24 cellular contexts compared by ENCODE assay signal in the genomic region with DNA sequence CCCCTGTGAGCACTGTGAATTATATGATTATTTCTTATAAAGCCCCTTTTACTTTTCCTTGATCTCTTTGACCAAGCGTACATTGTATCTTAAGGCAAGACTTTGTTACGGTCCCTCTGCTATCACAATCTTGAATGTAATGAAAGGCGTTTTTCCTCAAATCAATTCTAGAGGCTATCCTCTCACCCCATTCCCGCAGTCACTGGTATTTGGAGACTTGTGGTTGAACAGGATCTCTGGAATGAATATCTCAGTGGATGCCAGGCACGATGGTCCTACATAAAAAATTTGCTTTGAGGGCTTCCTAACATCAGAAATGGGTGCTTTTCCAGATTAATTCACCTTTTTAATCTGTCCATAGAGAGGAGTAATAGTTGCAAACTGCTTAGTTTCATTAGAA.
"Had no signal": no experiment of that assay in that cellular context is flagged by ENCODE, and none has a peak within 500 bp of the region (broad histone marks: within the 10 kb centered on the region; RNA-seq: fewer than 3 reads in every experiment).

No MANE protein-coding gene starts in this region.

- ATAC-seq: activated naive CD4-positive, alpha-beta T cell treated with anti-CD3 and anti-CD28 coated beads, Interleukin-2, amount 50 U/mL, for 72 hours; activated T-cell treated with anti-CD3 and anti-CD28 coated beads, Interleukin-2, amount 50 U/mL, for 72 hours; effector memory CD8-positive, alpha-beta T cell; naive thymus-derived CD4-positive, alpha-beta T cell; stimulated activated naive B cell treated with anti-CD40 and anti-IgM and Interleukin-4, amounts not matched to agents 10 μg/mL and 1 μg/mL and 100 μg/mL, for 72 hours; T-helper 17 cell; upper lobe of right lung had no signal

- H3K4me2 ChIP-seq: neural progenitor cell had no signal

- H3K27me3 Mint-ChIP-seq: effector memory CD8-positive, alpha-beta T cell; naive thymus-derived CD4-positive, alpha-beta T cell; stimulated activated naive B cell treated with anti-CD40 and anti-IgM and Interleukin-4, amounts not matched to agents 10 μg/mL and 1 μg/mL and 100 μg/mL, for 72 hours; T-helper 17 cell had no signal

- H3K4me3 ChIP-seq: adrenal gland, cardiac muscle cell, neural progenitor cell, right lobe of liver, spleen, thoracic aorta, upper lobe of right lung had no signal

- H3K27me3 ChIP-seq: adrenal gland, cardiac muscle cell, foreskin keratinocyte, neural progenitor cell, right lobe of liver, spleen, upper lobe of right lung had no signal

- H3K36me3 ChIP-seq: adrenal gland, cardiac muscle cell, neural progenitor cell, right lobe of liver, spleen, thoracic aorta, upper lobe of right lung had no signal

- H3K27ac Mint-ChIP-seq: activated naive CD4-positive, alpha-beta T cell treated with anti-CD3 and anti-CD28 coated beads, Interleukin-2, amount 50 U/mL, for 72 hours; activated T-cell treated with anti-CD3 and anti-CD28 coated beads, Interleukin-2, amount 50 U/mL, for 72 hours; effector memory CD8-positive, alpha-beta T cell; naive thymus-derived CD4-positive, alpha-beta T cell; neural progenitor cell; stimulated activated naive B cell treated with anti-CD40 and anti-IgM and Interleukin-4, amounts not matched to agents 10 μg/mL and 1 μg/mL and 100 μg/mL, for 72 hours; T-helper 17 cell had no signal

- H3K9me3 Mint-ChIP-seq: activated naive CD4-positive, alpha-beta T cell treated with anti-CD3 and anti-CD28 coated beads, Interleukin-2, amount 50 U/mL, for 72 hours; neural progenitor cell had no signal

- H3K4me1 Mint-ChIP-seq: naive thymus-derived CD4-positive, alpha-beta T cell; neural progenitor cell; stimulated activated naive B cell treated with anti-CD40 and anti-IgM and Interleukin-4, amounts not matched to agents 10 μg/mL and 1 μg/mL and 100 μg/mL, for 72 hours; T-helper 17 cell had no signal

- H2AFZ ChIP-seq: neural progenitor cell had no signal

- H3K36me3 Mint-ChIP-seq: activated naive CD4-positive, alpha-beta T cell treated with anti-CD3 and anti-CD28 coated beads, Interleukin-2, amount 50 U/mL, for 72 hours; naive thymus-derived CD4-positive, alpha-beta T cell; neural progenitor cell; stimulated activated naive B cell treated with anti-CD40 and anti-IgM and Interleukin-4, amounts not matched to agents 10 μg/mL and 1 μg/mL and 100 μg/mL, for 72 hours had no signal

- H3K9me3 ChIP-seq: adrenal gland, right lobe of liver, thoracic aorta, upper lobe of right lung had no signal

- H3K4me1 ChIP-seq: adrenal gland, neural progenitor cell, right lobe of liver, spleen, upper lobe of right lung had no signal

- H3K9ac ChIP-seq: neural progenitor cell had no signal

- H3K4me3 Mint-ChIP-seq: activated T-cell treated with anti-CD3 and anti-CD28 coated beads, Interleukin-2, amount 50 U/mL, for 72 hours; effector memory CD8-positive, alpha-beta T cell; naive thymus-derived CD4-positive, alpha-beta T cell; neural progenitor cell; stimulated activated naive B cell treated with anti-CD40 and anti-IgM and Interleukin-4, amounts not matched to agents 10 μg/mL and 1 μg/mL and 100 μg/mL, for 72 hours; T-helper 17 cell had no signal

- DNase-seq: activated CD4-positive, alpha-beta T cell treated with anti-CD3 and anti-CD28 coated beads, Interleukin-2, amount 50 U/mL, for 1 hour; activated CD4-positive, CD25-positive, alpha-beta regulatory T cell treated with anti-CD3 and anti-CD28 coated beads, Interleukin-2, amount 50 U/mL, for 72 hours; activated CD8-positive, alpha-beta memory T cell treated with anti-CD3 and anti-CD28 coated beads for 24 hours; activated CD8-positive, alpha-beta memory T cell treated with anti-CD3 and anti-CD28 coated beads, Interleukin-2, amount 50 U/mL, for 48 hours; activated gamma-delta T cell treated with Interleukin-2 at 50 U/mL for 16 hours; activated T-cell treated with anti-CD3 and anti-CD28 coated beads, Interleukin-2, amount 50 U/mL, for 72 hours; adrenal gland; effector memory CD8-positive, alpha-beta T cell; glutamatergic neuron; hypothalamus; kidney; naive thymus-derived CD4-positive, alpha-beta T cell; spleen; stimulated activated CD4-positive, alpha-beta T cell treated with anti-CD3 and anti-CD28 coated beads, Interleukin-4, amount 100 ng/mL, for 4 hours; stimulated activated naive B cell treated with anti-CD40 and anti-IgM and Interleukin-4, amounts not matched to agents 10 μg/mL and 1 μg/mL and 100 μg/mL, for 72 hours; T-helper 17 cell; upper lobe of right lung had no signal

- H3K27ac ChIP-seq: adrenal gland, cardiac muscle cell, foreskin keratinocyte, neural progenitor cell, right lobe of liver, spleen, thoracic aorta, upper lobe of right lung, VCaP had no signal
